10 cellular contexts compared by ENCODE assay signal in the genomic region with DNA sequence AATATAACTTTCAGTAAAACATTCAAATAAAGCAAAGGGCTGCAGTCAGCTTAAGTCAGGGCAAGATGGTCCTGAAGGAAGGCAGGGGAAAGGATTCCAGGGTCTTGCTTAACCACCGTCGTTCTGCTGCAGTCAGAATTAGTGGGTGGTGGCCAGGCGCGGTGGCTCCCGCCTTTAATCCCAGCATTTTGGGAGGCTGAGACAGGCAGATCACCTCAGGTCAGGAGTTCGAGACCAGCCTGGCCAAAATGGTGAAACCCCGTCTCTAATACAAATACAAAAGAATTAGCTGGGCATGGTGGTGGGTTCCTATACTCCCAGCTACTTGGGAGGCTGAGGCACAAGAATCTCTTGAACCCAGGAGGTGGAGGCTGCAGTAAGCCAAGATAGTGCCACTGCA. TPM values are rescaled to one million over a fixed set of nuclear protein-coding genes. Genes with fewer than 3 reads are reported as not detected.
"Had no signal": no experiment of that assay in that cellular context is flagged by ENCODE, and none has a peak within 500 bp of the region (broad histone marks: within the 10 kb centered on the region; RNA-seq: fewer than 3 reads in every experiment).

No MANE protein-coding gene starts in this region.

- H3K27ac ChIP-seq: GM23248 had no signal

- H3K4me2 ChIP-seq: GM23338 had no signal

- H3K4me3 ChIP-seq: GM23248, GM23338, HAP-1 had no signal

- H3K27ac Mint-ChIP-seq: GM23338, HFFc6 had no signal

- H3K9ac ChIP-seq: GM23248 had no signal

- H3K9me3 ChIP-seq: HAP-1 had no signal

- H3K9me3 Mint-ChIP-seq: HFFc6 had no signal

- DNase-seq: GM23248, GOT3, H7, HCEC 1CT, HFFc6 had no signal

- H3K36me3 ChIP-seq: HAP-1 had no signal

- ATAC-seq: GM23338, HCT116 had no signal

- H2AFZ ChIP-seq: GM23248, GM23338 had no signal

- H3K4me3 Mint-ChIP-seq: GM23338, HFFc6 had no signal

RNA-seq across cellular contexts. Expression of a gene that starts 13.6 kb away (rescaled TPM):
- total RNA-seq: GM23248, GM23338, H1, H4, H7, HFFc6 had no signal

RNA-seq across cellular contexts. Expression of a gene that starts 17.1 kb away (rescaled TPM):
- total RNA-seq: GM23248, GM23338, H1, H4, H7, HFFc6 had no signal

RNA-seq across cellular contexts. Expression of a gene that starts 34.7 kb away (rescaled TPM):
- total RNA-seq: GM23248, GM23338, H1, H4, H7, HFFc6 had no signal

RNA-seq across cellular contexts. Expression of a gene that starts 44.4 kb away (rescaled TPM):
- total RNA-seq: GM23248, GM23338, H1, H4, H7, HFFc6 had no signal
